2 cellular contexts compared by ENCODE assay signal in the genomic region with DNA sequence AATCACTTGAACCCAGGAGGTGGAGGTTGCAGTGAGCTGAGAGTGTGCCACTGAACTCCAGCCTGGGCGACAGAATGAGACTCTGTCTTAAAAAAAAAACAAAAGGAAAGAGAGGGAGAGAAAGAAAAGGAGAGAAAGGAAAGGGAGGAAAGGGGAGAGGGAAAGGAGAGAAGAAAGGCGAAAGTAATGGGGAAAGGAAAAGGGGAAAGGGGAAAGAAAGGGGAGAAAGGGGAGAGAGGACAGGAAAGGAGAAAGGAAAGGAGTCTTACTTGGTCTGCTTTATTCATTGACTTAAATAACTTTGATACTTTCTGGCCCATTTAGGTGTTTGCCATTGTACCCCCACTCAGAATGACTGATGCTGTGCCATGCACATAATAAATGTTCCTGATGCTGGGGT.
A peak's percentile ranks its signal among the peaks of the same experiment; 100 is the strongest.
TF ChIP-seq lines count a peak whose summit lies in the region.

No MANE protein-coding gene starts in this region.

TF ChIP-seq in HEK293, 187 proteins besides CTCF, POLR2A, EP300 and RAD21:
- TF ChIP-seq ZNF366 (tag by site-specific recombination; conservative IDR thresholded peaks at IDR 0.05) (peak; percentile 31; the same call in 1 of the 2 replicates), PRDM1 (tag by site-specific recombination; IDR thresholded peaks at IDR 0.05) (peak; percentile 100), ZNF394 (tag by site-specific recombination; IDR thresholded peaks at IDR 0.05; ENCODE audit: borderline replicate concordance) (no peak), ZFP37 (tag by site-specific recombination; IDR thresholded peaks at IDR 0.05) (no peak)

TF ChIP-seq in K562, 482 proteins besides CTCF, POLR2A, EP300 and RAD21:
- TF ChIP-seq NFATC3 (IDR thresholded peaks at IDR 0.05) = no peak
- no peak for TF ChIP-seq ZNF347 (CRISPR knock-in tag; IDR thresholded peaks at IDR 0.05; ENCODE audit: low read depth)
- TF ChIP-seq, protein P1, sequence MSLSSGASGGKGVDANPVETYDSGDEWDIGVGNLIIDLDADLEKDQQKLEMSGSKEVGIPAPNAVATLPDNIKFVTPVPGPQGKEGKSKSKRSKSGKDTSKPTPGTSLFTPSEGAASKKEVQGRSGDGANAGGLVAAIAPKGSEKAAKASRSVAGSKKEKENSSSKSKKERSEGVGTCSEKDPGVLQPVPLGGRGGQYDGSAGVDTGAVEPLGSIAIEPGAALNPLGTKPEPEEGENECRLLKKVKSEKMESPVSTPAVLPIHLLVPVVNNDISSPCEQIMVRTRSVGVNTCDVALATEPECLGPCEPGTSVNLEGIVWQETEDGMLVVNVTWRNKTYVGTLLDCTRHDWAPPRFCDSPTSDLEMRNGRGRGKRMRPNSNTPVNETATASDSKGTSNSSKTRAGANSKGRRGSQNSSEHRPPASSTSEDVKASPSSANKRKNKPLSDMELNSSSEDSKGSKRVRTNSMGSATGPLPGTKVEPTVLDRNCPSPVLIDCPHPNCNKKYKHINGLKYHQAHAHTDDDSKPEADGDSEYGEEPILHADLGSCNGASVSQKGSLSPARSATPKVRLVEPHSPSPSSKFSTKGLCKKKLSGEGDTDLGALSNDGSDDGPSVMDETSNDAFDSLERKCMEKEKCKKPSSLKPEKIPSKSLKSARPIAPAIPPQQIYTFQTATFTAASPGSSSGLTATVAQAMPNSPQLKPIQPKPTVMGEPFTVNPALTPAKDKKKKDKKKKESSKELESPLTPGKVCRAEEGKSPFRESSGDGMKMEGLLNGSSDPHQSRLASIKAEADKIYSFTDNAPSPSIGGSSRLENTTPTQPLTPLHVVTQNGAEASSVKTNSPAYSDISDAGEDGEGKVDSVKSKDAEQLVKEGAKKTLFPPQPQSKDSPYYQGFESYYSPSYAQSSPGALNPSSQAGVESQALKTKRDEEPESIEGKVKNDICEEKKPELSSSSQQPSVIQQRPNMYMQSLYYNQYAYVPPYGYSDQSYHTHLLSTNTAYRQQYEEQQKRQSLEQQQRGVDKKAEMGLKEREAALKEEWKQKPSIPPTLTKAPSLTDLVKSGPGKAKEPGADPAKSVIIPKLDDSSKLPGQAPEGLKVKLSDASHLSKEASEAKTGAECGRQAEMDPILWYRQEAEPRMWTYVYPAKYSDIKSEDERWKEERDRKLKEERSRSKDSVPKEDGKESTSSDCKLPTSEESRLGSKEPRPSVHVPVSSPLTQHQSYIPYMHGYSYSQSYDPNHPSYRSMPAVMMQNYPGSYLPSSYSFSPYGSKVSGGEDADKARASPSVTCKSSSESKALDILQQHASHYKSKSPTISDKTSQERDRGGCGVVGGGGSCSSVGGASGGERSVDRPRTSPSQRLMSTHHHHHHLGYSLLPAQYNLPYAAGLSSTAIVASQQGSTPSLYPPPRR (CRISPR knock-in tag; IDR thresholded peaks at IDR 0.05; ENCODE audit: borderline replicate concordance) = no peak
- TF ChIP-seq, protein P2, sequence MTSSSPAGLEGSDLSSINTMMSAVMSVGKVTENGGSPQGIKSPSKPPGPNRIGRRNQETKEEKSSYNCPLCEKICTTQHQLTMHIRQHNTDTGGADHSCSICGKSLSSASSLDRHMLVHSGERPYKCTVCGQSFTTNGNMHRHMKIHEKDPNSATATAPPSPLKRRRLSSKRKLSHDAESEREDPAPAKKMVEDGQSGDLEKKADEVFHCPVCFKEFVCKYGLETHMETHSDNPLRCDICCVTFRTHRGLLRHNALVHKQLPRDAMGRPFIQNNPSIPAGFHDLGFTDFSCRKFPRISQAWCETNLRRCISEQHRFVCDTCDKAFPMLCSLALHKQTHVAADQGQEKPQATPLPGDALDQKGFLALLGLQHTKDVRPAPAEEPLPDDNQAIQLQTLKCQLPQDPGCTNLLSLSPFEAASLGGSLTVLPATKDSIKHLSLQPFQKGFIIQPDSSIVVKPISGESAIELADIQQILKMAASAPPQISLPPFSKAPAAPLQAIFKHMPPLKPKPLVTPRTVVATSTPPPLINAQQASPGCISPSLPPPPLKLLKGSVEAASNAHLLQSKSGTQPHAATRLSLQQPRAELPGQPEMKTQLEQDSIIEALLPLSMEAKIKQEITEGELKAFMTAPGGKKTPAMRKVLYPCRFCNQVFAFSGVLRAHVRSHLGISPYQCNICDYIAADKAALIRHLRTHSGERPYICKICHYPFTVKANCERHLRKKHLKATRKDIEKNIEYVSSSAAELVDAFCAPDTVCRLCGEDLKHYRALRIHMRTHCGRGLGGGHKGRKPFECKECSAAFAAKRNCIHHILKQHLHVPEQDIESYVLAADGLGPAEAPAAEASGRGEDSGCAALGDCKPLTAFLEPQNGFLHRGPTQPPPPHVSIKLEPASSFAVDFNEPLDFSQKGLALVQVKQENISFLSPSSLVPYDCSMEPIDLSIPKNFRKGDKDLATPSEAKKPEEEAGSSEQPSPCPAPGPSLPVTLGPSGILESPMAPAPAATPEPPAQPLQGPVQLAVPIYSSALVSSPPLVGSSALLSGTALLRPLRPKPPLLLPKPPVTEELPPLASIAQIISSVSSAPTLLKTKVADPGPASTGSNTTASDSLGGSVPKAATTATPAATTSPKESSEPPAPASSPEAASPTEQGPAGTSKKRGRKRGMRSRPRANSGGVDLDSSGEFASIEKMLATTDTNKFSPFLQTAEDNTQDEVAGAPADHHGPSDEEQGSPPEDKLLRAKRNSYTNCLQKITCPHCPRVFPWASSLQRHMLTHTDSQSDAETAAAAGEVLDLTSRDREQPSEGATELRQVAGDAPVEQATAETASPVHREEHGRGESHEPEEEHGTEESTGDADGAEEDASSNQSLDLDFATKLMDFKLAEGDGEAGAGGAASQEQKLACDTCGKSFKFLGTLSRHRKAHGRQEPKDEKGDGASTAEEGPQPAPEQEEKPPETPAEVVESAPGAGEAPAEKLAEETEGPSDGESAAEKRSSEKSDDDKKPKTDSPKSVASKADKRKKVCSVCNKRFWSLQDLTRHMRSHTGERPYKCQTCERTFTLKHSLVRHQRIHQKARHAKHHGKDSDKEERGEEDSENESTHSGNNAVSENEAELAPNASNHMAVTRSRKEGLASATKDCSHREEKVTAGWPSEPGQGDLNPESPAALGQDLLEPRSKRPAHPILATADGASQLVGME (CRISPR knock-in tag; IDR thresholded peaks at IDR 0.05) = no peak
- TF ChIP-seq, protein P3, sequence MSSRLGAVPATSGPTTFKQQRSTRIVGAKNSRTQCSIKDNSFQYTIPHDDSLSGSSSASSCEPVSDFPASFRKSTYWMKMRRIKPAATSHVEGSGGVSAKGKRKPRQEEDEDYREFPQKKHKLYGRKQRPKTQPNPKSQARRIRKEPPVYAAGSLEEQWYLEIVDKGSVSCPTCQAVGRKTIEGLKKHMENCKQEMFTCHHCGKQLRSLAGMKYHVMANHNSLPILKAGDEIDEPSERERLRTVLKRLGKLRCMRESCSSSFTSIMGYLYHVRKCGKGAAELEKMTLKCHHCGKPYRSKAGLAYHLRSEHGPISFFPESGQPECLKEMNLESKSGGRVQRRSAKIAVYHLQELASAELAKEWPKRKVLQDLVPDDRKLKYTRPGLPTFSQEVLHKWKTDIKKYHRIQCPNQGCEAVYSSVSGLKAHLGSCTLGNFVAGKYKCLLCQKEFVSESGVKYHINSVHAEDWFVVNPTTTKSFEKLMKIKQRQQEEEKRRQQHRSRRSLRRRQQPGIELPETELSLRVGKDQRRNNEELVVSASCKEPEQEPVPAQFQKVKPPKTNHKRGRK (tag; IDR thresholded peaks at IDR 0.05) = peak; percentile 16; the same call in 1 of the 2 replicates
- TF ChIP-seq, protein P4, sequence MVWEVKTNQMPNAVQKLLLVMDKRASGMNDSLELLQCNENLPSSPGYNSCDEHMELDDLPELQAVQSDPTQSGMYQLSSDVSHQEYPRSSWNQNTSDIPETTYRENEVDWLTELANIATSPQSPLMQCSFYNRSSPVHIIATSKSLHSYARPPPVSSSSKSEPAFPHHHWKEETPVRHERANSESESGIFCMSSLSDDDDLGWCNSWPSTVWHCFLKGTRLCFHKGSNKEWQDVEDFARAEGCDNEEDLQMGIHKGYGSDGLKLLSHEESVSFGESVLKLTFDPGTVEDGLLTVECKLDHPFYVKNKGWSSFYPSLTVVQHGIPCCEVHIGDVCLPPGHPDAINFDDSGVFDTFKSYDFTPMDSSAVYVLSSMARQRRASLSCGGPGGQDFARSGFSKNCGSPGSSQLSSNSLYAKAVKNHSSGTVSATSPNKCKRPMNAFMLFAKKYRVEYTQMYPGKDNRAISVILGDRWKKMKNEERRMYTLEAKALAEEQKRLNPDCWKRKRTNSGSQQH (CRISPR knock-in tag; IDR thresholded peaks at IDR 0.05) = 0 out of 2 replicates have a peak, but pooled peaks have one; percentile 58
- TF ChIP-seq NCOA2 (IDR thresholded peaks at IDR 0.05; ENCODE audit: partially characterized antibody in 2 of 2) = no peak
- TF ChIP-seq, protein P5, sequence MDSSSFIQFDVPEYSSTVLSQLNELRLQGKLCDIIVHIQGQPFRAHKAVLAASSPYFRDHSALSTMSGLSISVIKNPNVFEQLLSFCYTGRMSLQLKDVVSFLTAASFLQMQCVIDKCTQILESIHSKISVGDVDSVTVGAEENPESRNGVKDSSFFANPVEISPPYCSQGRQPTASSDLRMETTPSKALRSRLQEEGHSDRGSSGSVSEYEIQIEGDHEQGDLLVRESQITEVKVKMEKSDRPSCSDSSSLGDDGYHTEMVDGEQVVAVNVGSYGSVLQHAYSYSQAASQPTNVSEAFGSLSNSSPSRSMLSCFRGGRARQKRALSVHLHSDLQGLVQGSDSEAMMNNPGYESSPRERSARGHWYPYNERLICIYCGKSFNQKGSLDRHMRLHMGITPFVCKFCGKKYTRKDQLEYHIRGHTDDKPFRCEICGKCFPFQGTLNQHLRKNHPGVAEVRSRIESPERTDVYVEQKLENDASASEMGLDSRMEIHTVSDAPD (CRISPR knock-in tag; IDR thresholded peaks at IDR 0.05) = no peak
- TF ChIP-seq ZNF274 (IDR thresholded peaks at IDR 0.05; ENCODE audit: borderline replicate concordance, low read depth, low read length) = no peak
- peak; percentile 40; the same call in 1 of the 2 replicates for TF ChIP-seq SUPT5H (IDR thresholded peaks at IDR 0.05)
- no peak for TF ChIP-seq SP2 (IDR thresholded peaks at IDR 0.05; ENCODE audit: extremely low read depth, low read depth, low read length, poor library complexity, severe bottlenecking)
- TF ChIP-seq, protein P6, sequence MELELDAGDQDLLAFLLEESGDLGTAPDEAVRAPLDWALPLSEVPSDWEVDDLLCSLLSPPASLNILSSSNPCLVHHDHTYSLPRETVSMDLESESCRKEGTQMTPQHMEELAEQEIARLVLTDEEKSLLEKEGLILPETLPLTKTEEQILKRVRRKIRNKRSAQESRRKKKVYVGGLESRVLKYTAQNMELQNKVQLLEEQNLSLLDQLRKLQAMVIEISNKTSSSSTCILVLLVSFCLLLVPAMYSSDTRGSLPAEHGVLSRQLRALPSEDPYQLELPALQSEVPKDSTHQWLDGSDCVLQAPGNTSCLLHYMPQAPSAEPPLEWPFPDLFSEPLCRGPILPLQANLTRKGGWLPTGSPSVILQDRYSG (tag; conservative IDR thresholded peaks at IDR 0.05; ENCODE audit: low read depth) = no peak
TF ChIP-seq in K562: peak in this region for 3.
